Comparison of ENCODE assay signal across 8 cellular contexts in the genomic region with DNA sequence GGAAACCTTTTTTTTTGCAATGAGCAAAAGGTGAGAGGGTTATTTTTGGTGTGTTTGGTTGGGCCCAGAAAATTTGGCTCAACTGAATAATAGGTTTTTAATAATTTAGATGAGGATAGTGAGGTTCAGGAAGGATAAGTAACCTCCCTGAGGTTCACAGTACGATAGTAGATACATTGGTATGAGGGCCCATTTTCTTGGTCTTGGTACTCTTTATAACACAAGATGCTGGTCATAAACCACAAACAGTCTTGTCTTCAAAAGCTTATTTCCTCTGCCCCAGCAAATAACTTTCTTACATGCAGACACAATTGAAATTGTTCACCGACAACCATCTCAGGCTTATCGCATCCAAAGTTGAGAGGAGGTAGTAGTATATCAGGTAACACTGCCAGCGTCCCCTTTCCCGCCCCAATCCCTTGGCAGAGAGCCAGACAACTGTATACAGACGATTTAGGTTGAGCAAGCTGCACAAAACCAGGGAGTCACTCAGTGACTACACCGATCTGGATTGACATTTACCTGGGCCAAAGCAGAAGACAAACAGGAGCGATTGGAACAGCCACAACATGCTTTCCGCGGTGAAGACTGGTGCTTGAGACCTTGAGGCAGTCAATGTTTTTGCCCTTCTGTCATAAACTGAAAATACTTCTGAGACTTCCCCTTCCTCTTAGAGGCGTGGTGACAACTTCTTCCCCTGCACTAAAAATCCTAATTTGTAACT. TPM values are rescaled to one million over a fixed set of nuclear protein-coding genes. Genes with fewer than 3 reads are reported as not detected.
DNase-seq lines count a peak whose midpoint lies in the region; ATAC-seq and TF ChIP-seq lines count a peak whose summit lies in the region.

SLAMF6 (minus strand) TSS at position 634 of the 724 bp plus-strand sequence; CDS start at position 571, 63 bp downstream.

- peak within 1 kb of the TSS; percentile 94 for H3K4me3 Mint-ChIP-seq in T-helper 17 cell
- H3K4me3 Mint-ChIP-seq in progenitor cell of endocrine pancreas (ENCODE audit: low read depth): no peak within 1 kb of the TSS
- H3K4me3 Mint-ChIP-seq in glutamatergic neuron (ENCODE audit: unreplicated experiment): no peak within 1 kb of the TSS

- DNase-seq in AML-193 (lab: John Stamatoyannopoulos, UW) (peak; percentile 48 to 51), T-helper 17 cell (peak in 2 of 3 donors; percentile 11 to 14), progenitor cell of endocrine pancreas (ENCODE audit: low spot score, unreplicated experiment) (no peak), BE2C (no peak), glutamatergic neuron (no peak)
- DNase-seq in effector CD4-positive, alpha-beta T cell: peak; percentile 29

- no peak within 1 kb of the TSS for H3K4me3 ChIP-seq in BE2C (ENCODE audit: low read depth, low read length)

- no peak for TF ChIP-seq CTCF in progenitor cell of endocrine pancreas (IDR thresholded peaks at IDR 0.05; ENCODE audit: unreplicated experiment)
- TF ChIP-seq CTCF in BE2C (IDR thresholded peaks at IDR 0.05; ENCODE audit: low read depth, low read length): no peak
- no peak for TF ChIP-seq CTCF in glutamatergic neuron (IDR thresholded peaks at IDR 0.05; ENCODE audit: partially characterized antibody, unreplicated experiment)

- H3K27me3 ChIP-seq in BE2C: no peaks in the 10 kb centered on the region

- H3K27me3 Mint-ChIP-seq in T-helper 17 cell (no peaks in the 10 kb centered on the region), progenitor cell of endocrine pancreas (no peaks in the 10 kb centered on the region), glutamatergic neuron (ENCODE audit: unreplicated experiment) (no peaks in the 10 kb centered on the region)

- H3K9me3 ChIP-seq in T-helper 17 cell (ENCODE audit: control insufficient read depth, low read length, poor library complexity, severe bottlenecking): no peaks in the 10 kb centered on the region
- no peaks in the 10 kb centered on the region for H3K9me3 ChIP-seq in BE2C

- no peaks in the 10 kb centered on the region for H3K36me3 ChIP-seq in BE2C

- H3K4me1 ChIP-seq in BE2C: no peaks in the 10 kb centered on the region

- H3K9me3 Mint-ChIP-seq in progenitor cell of endocrine pancreas (ENCODE audit: low read depth) (peaks cover 23% of the 10 kb centered on the region), glutamatergic neuron (ENCODE audit: unreplicated experiment) (peaks cover 2% of the 10 kb centered on the region)

- peak within 1 kb of the TSS; percentile 97 for H3K27ac Mint-ChIP-seq in T-helper 17 cell
- no peak within 1 kb of the TSS for H3K27ac Mint-ChIP-seq in progenitor cell of endocrine pancreas
- no peak within 1 kb of the TSS for H3K27ac Mint-ChIP-seq in glutamatergic neuron (ENCODE audit: unreplicated experiment)

- ATAC-seq in GM19463 (IDR thresholded peaks at IDR 0.05; ENCODE audit: unreplicated experiment): peak; percentile 58
- peak; percentile 76 for ATAC-seq in T-helper 17 cell
- ATAC-seq in GM21367 (IDR thresholded peaks at IDR 0.05; ENCODE audit: unreplicated experiment): no peak

- H3K36me3 Mint-ChIP-seq in T-helper 17 cell (ENCODE audit: low read depth) (peaks cover 2% of the 10 kb centered on the region), progenitor cell of endocrine pancreas (ENCODE audit: insufficient read depth) (peaks cover 16% of the 10 kb centered on the region), glutamatergic neuron (ENCODE audit: unreplicated experiment) (peaks cover 11% of the 10 kb centered on the region)

- H3K4me1 Mint-ChIP-seq in T-helper 17 cell (peaks cover 50% of the 10 kb centered on the region), progenitor cell of endocrine pancreas (ENCODE audit: low read depth) (no peaks in the 10 kb centered on the region), glutamatergic neuron (ENCODE audit: low read depth, unreplicated experiment) (no peaks in the 10 kb centered on the region)

RNA-seq across cellular contexts. Expression of gene SLAMF6, which starts in this region (rescaled TPM):
- total RNA-seq in T-helper 17 cell: 10 to 100 TPM; 24.8 to 38.0 TPM
- total RNA-seq in progenitor cell of endocrine pancreas: not detected in 2 replicates
- not detected for polyA plus RNA-seq in BE2C (2012; ENCODE audit: insufficient read depth, insufficient read length, low read depth)
- not detected for total RNA-seq in glutamatergic neuron (ENCODE audit: unreplicated experiment)

Comparison
In these comparisons a context has a peak if more than half of its experiments do, and no peak if none do; other contexts are left out.
1. RNA of gene SLAMF6 (total RNA-seq): 24.8 to 38.0 TPM in T-helper 17 cell; not detected in progenitor cell of endocrine pancreas and not detected in glutamatergic neuron (single experiment); every median in the first group is over 10 times any median in the second.
2. DNase-seq: peak in AML-193 (2 of 2), T-helper 17 cell (2 of 3) and effector CD4-positive, alpha-beta T cell (single experiment); none in progenitor cell of endocrine pancreas (single experiment), BE2C (single experiment) and glutamatergic neuron (single experiment).